ENCODE assay signal across 9 cellular contexts in genomic region chr20:4685923-4686221, GRCh38. TPM values are rescaled to one million over a fixed set of nuclear protein-coding genes. Genes with fewer than 3 reads are reported as not detected.
DNase-seq lines count a peak whose midpoint lies in the region; ATAC-seq and TF ChIP-seq lines count a peak whose summit lies in the region.
"Had no signal": no experiment of that assay in that cellular context is flagged by ENCODE, and none has a peak within 500 bp of the region (broad histone marks: within the 10 kb centered on the region; RNA-seq: fewer than 3 reads in every experiment).

No MANE protein-coding gene starts in this region.

- H3K27me3 ChIP-seq in body of pancreas (no peaks in the 10 kb centered on the region), lung (ENCODE audit: control insufficient read depth, insufficient read depth) (no peaks in the 10 kb centered on the region)

- no peaks in the 10 kb centered on the region for H3K27me3 Mint-ChIP-seq in activated naive CD4-positive, alpha-beta T cell treated with anti-CD3 and anti-CD28 coated beads, Interleukin-2, amount 50 U/mL, for 24 hours
- peaks cover 29% of the 10 kb centered on the region for H3K27me3 Mint-ChIP-seq in type B pancreatic cell

- no peak for TF ChIP-seq CTCF in body of pancreas (IDR thresholded peaks at IDR 0.05)
- TF ChIP-seq CTCF in lung (IDR thresholded peaks at IDR 0.05; ENCODE audit: control extremely low read depth, extremely low read depth) = no peak
- no peak for TF ChIP-seq CTCF in type B pancreatic cell (conservative IDR thresholded peaks at IDR 0.05)

- H3K4me3 ChIP-seq in body of pancreas (peak overlapping the region; percentile 50 to 80), lung (peak overlapping the region; percentile 73)

- no peaks in the 10 kb centered on the region for H3K9me3 Mint-ChIP-seq in activated naive CD4-positive, alpha-beta T cell treated with anti-CD3 and anti-CD28 coated beads, Interleukin-2, amount 50 U/mL, for 24 hours
- H3K9me3 Mint-ChIP-seq in type B pancreatic cell = no peaks in the 10 kb centered on the region

- intact Hi-C loops in body of pancreas (cut with DNase I) = no loop called here

- no peak for ATAC-seq in body of pancreas
- no peak for ATAC-seq in lung (ENCODE audit: insufficient read depth, low FRiP score)
- ATAC-seq in HG02970 (IDR thresholded peaks at IDR 0.05; ENCODE audit: low FRiP score, unreplicated experiment) = no peak

- H3K36me3 Mint-ChIP-seq in activated naive CD4-positive, alpha-beta T cell treated with anti-CD3 and anti-CD28 coated beads, Interleukin-2, amount 50 U/mL, for 24 hours = peaks cover 3% of the 10 kb centered on the region
- H3K36me3 Mint-ChIP-seq in type B pancreatic cell = no peaks in the 10 kb centered on the region

- H3K4me1 Mint-ChIP-seq in activated naive CD4-positive, alpha-beta T cell treated with anti-CD3 and anti-CD28 coated beads, Interleukin-2, amount 50 U/mL, for 24 hours = peaks cover 64% of the 10 kb centered on the region
- peaks cover 11% of the 10 kb centered on the region for H3K4me1 Mint-ChIP-seq in type B pancreatic cell (ENCODE audit: unreplicated experiment)

- peak overlapping the region; percentile 83 to 97 (median 94) for H3K27ac ChIP-seq in body of pancreas
- H3K27ac ChIP-seq in lung (ENCODE audit: low read depth in 1 of 2, low read length in 1 of 2) = peak overlapping the region; percentile 99

- no peak for TF ChIP-seq POLR2A in body of pancreas (IDR thresholded peaks at IDR 0.05)

- H3K9me3 ChIP-seq in body of pancreas (no peaks in the 10 kb centered on the region), lung (ENCODE audit: control insufficient read depth in 2 of 2, insufficient read depth in 1 of 2, low read length in 1 of 2) (no peaks in the 10 kb centered on the region)

- peak overlapping the region; percentile 100 for H3K27ac Mint-ChIP-seq in activated naive CD4-positive, alpha-beta T cell treated with anti-CD3 and anti-CD28 coated beads, Interleukin-2, amount 50 U/mL, for 24 hours
- H3K27ac Mint-ChIP-seq in type B pancreatic cell = peak overlapping the region; percentile 86

- WGBS in body of pancreas, 2 donors = 5 to 8% methylated on average over 8 of the region's 8 CpGs
- WGBS in lung, 2 donors = 12 to 14% methylated on average over 8 of the region's 8 CpGs

- H3K4me1 ChIP-seq in body of pancreas (peaks cover 20% of the 10 kb centered on the region), lung (ENCODE audit: control insufficient read depth in 2 of 2, insufficient read depth in 2 of 2, low read length in 2 of 2) (peaks cover 0 to 17% of the 10 kb centered on the region in 2 donors)

- H3K36me3 ChIP-seq in body of pancreas (replicated peaks in 1 of 2; ENCODE audit: insufficient read depth in 1 of 2, low read depth in 2 of 2) (no peaks in the 10 kb centered on the region), lung (ENCODE audit: control insufficient read depth in 2 of 2, insufficient read depth in 2 of 2, low read length in 2 of 2) (no peaks in the 10 kb centered on the region)

- DNase-seq in activated naive CD4-positive, alpha-beta T cell (lab: John Stamatoyannopoulos, UW) = no peak
- DNase-seq in body of pancreas (no peak), lung (ENCODE audit: low spot score) (no peak), type B pancreatic cell (ENCODE audit: extremely low spot score, unreplicated experiment) (no peak), MV-4-11 (lab: John Stamatoyannopoulos, UW) (no peak)
- DNase-seq in activated CD4-positive, alpha-beta T cell treated with anti-CD3 and anti-CD28 coated beads, Interleukin-2, amount 50 U/mL, for 48 hours = no peak

- H3K4me3 Mint-ChIP-seq in activated naive CD4-positive, alpha-beta T cell treated with anti-CD3 and anti-CD28 coated beads, Interleukin-2, amount 50 U/mL, for 24 hours = peak overlapping the region; percentile 92
- peak overlapping the region; percentile 81 for H3K4me3 Mint-ChIP-seq in type B pancreatic cell

RNA-seq across cellular contexts. Expression of gene PRNP, which starts 0.4 kb away (rescaled TPM):
- total RNA-seq in body of pancreas (10 to 100 TPM; 25.1 to 39.2 TPM), lung (10 to 100 TPM; 73.7 to 79.1 TPM), type B pancreatic cell (ENCODE audit: low replicate concordance) (32.7 and 34.0 TPM in 2 replicates)
- polyA plus RNA-seq in lung = 10 to 100 TPM; 44.8 to 76.1 TPM

RNA-seq across cellular contexts. Expression of gene PRND, which starts 35.8 kb away (rescaled TPM):
- not detected for total RNA-seq in body of pancreas
- 10 to 100 TPM in 1 of 2 donors, not detected in 1; 12.1 TPM for total RNA-seq in lung
- polyA plus RNA-seq in lung = under 1 TPM in 1 of 2 donors, not detected in 1; 0.22 TPM
- 0.48 TPM in 1 of 2 replicates, not detected in the other for total RNA-seq in type B pancreatic cell (ENCODE audit: low replicate concordance)
- total RNA-seq: subcutaneous adipose tissue had no signal
